13 cellular contexts compared by ENCODE assay signal in genomic region chr15:78302579-78302978, GRCh38. TPM values are rescaled to one million over a fixed set of nuclear protein-coding genes. Genes with fewer than 3 reads are reported as not detected.
A peak's percentile ranks its signal among the peaks of the same experiment; 100 is the strongest.
DNase-seq lines count a peak whose midpoint lies in the region; ATAC-seq lines count a peak whose summit lies in the region.
"Had no signal": no experiment of that assay in that cellular context is flagged by ENCODE, and none has a peak within 500 bp of the region (broad histone marks: within the 10 kb centered on the region; RNA-seq: fewer than 3 reads in every experiment).

No MANE protein-coding gene starts in this region.

- peaks cover 36% of the 10 kb centered on the region for H3K4me1 ChIP-seq in mesenchymal stem cell (ENCODE audit: control insufficient read depth, insufficient read depth, low read depth, low read length)

- no peak overlapping the region for H4K8ac ChIP-seq in mesenchymal stem cell (ENCODE audit: low read length)

- H3K14ac ChIP-seq in mesenchymal stem cell (ENCODE audit: low read length in 2 of 2): no peak overlapping the region

- H2BK120ac ChIP-seq in mesenchymal stem cell (ENCODE audit: low read depth, low read length): no peak overlapping the region

- peak overlapping the region; percentile 62 for H3K27ac ChIP-seq in mesenchymal stem cell (ENCODE audit: low read length, poor library complexity, severe bottlenecking)
- H3K27ac ChIP-seq: stomach had no signal

- H2BK12ac ChIP-seq in mesenchymal stem cell (ENCODE audit: low read length in 2 of 2): no peak overlapping the region

- H3K23ac ChIP-seq in mesenchymal stem cell (ENCODE audit: low read length in 2 of 2): no peak overlapping the region

- DNase-seq in CD1c-positive myeloid dendritic cell (ENCODE audit: extremely low spot score) (peak; percentile 28), HS-27A (ENCODE audit: low read depth) (peak; percentile 91), mesenchymal stem cell (peak; percentile 43), amygdala (lab: John Stamatoyannopoulos, UW) (no peak), AG08396 (ENCODE audit: low spot score) (no peak)
- no peak for DNase-seq in stimulated activated CD4-positive, alpha-beta T cell treated with anti-CD3 and anti-CD28 coated beads, Interleukin-2, amount 100 ng/mL, for 24 hours
- DNase-seq: activated B cell treated with CpG ODN at 0.5 μM for 24 hours, glutamatergic neuron, NCI-H774, stomach had no signal

- no peak overlapping the region for H3K4ac ChIP-seq in mesenchymal stem cell (ENCODE audit: low read depth in 1 of 2, low read length in 2 of 2)

- H3K9me3 ChIP-seq in mesenchymal stem cell (ENCODE audit: control insufficient read depth, low read length): no peaks in the 10 kb centered on the region
- H3K9me3 ChIP-seq: stomach had no signal

- peak overlapping the region; percentile 52 for H3K9ac ChIP-seq in mesenchymal stem cell (ENCODE audit: low read length)

- no peaks in the 10 kb centered on the region for H3K79me1 ChIP-seq in mesenchymal stem cell (replicated peaks; ENCODE audit: low read length, poor library complexity, severe bottlenecking)

- H3K4me3 ChIP-seq in mesenchymal stem cell (ENCODE audit: insufficient read depth in 1 of 2, low read depth in 1 of 2, low read length in 2 of 2): no peak overlapping the region
- H3K4me3 ChIP-seq: stomach had no signal

- H3K36me3 Mint-ChIP-seq in activated T-helper 17 cell treated with anti-CD3 and anti-CD28 coated beads, Interleukin-2, amount 50 U/mL, for 72 hours (ENCODE audit: low read depth): peaks cover 5% of the 10 kb centered on the region
- H3K36me3 Mint-ChIP-seq: mesothelial cell of epicardium had no signal

- H3K4me2 ChIP-seq in mesenchymal stem cell (ENCODE audit: low read length, poor library complexity, severe bottlenecking): no peak overlapping the region

- H2AFZ ChIP-seq in mesenchymal stem cell (ENCODE audit: low read depth, low read length): no peak overlapping the region

- peaks cover 4% of the 10 kb centered on the region for H3K4me1 Mint-ChIP-seq in activated T-helper 17 cell treated with anti-CD3 and anti-CD28 coated beads, Interleukin-2, amount 50 U/mL, for 72 hours

- H2AK5ac ChIP-seq in mesenchymal stem cell (ENCODE audit: low read length, severe bottlenecking): no peak overlapping the region

- no peak overlapping the region for H3K4me3 Mint-ChIP-seq in activated T-helper 17 cell treated with anti-CD3 and anti-CD28 coated beads, Interleukin-2, amount 50 U/mL, for 72 hours
- H3K4me3 Mint-ChIP-seq: activated B cell treated with CpG ODN at 0.5 μM for 24 hours, mesothelial cell of epicardium had no signal

- H3K27me3 ChIP-seq in mesenchymal stem cell (ENCODE audit: control insufficient read depth in 1 of 2, insufficient read depth in 1 of 2, low read length in 2 of 2): no peaks in the 10 kb centered on the region

- H3K18ac ChIP-seq in mesenchymal stem cell (ENCODE audit: low read depth in 1 of 2, low read length in 2 of 2): no peak overlapping the region

- peak overlapping the region; percentile 32 for H3K27ac Mint-ChIP-seq in activated T-helper 17 cell treated with anti-CD3 and anti-CD28 coated beads, Interleukin-2, amount 50 U/mL, for 72 hours
- H3K27ac Mint-ChIP-seq: activated B cell treated with CpG ODN at 0.5 μM for 24 hours, mesothelial cell of epicardium had no signal

- no peak overlapping the region for H2BK15ac ChIP-seq in mesenchymal stem cell (ENCODE audit: low read depth, poor library complexity, severe bottlenecking)

- peak; percentile 20 for ATAC-seq in activated T-helper 17 cell treated with anti-CD3 and anti-CD28 coated beads, Interleukin-2, amount 50 U/mL, for 72 hours (replicated peaks)
- ATAC-seq in HG02981 (IDR thresholded peaks at IDR 0.05; ENCODE audit: unreplicated experiment): no peak

- H4K91ac ChIP-seq in mesenchymal stem cell (ENCODE audit: low read length): no peak overlapping the region

- H3K9me3 Mint-ChIP-seq in activated T-helper 17 cell treated with anti-CD3 and anti-CD28 coated beads, Interleukin-2, amount 50 U/mL, for 72 hours: no peaks in the 10 kb centered on the region
- H3K9me3 Mint-ChIP-seq: activated B cell treated with CpG ODN at 0.5 μM for 24 hours, mesothelial cell of epicardium had no signal

- no peak overlapping the region for H2BK5ac ChIP-seq in mesenchymal stem cell (ENCODE audit: low read depth, low read length, poor library complexity, severe bottlenecking)

- no peaks in the 10 kb centered on the region for H3K27me3 Mint-ChIP-seq in activated T-helper 17 cell treated with anti-CD3 and anti-CD28 coated beads, Interleukin-2, amount 50 U/mL, for 72 hours

- H3K36me3 ChIP-seq in mesenchymal stem cell (ENCODE audit: control insufficient read depth in 1 of 2, insufficient read depth in 2 of 2, low read depth in 1 of 2, low read length in 2 of 2): no peaks in the 10 kb centered on the region
- H3K36me3 ChIP-seq: stomach had no signal

- whole genome bisulfite sequencing in mesenchymal stem cell: 68% methylated on average over 2 of the region's 2 CpGs

RNA-seq across cellular contexts. Expression of gene SKIC8, which starts 3.2 kb away (rescaled TPM):
- 10 to 100 TPM; 33.7 to 54.7 TPM for total RNA-seq in activated T-helper 17 cell treated with anti-CD3 and anti-CD28 coated beads, Interleukin-2, amount 50 U/mL, for 72 hours
- polyA plus RNA-seq in mesenchymal stem cell (2013, experiment 1 of 2): 29.0 TPM
- polyA plus RNA-seq in mesenchymal stem cell (2013, experiment 2 of 2): 29.2 TPM

RNA-seq across cellular contexts. Expression of gene CRABP1, which starts 37.6 kb away (rescaled TPM):
- total RNA-seq in activated T-helper 17 cell treated with anti-CD3 and anti-CD28 coated beads, Interleukin-2, amount 50 U/mL, for 72 hours: not detected
- not detected for polyA plus RNA-seq in mesenchymal stem cell (2013, experiment 1 of 2)
- not detected for polyA plus RNA-seq in mesenchymal stem cell (2013, experiment 2 of 2)
- total RNA-seq: activated B cell treated with CpG ODN at 0.5 μM for 24 hours had no signal

RNA-seq across cellular contexts. Expression of gene DNAJA4, which starts 38.2 kb away (rescaled TPM):
- 10 to 100 TPM; 30.2 to 49.9 TPM for total RNA-seq in activated T-helper 17 cell treated with anti-CD3 and anti-CD28 coated beads, Interleukin-2, amount 50 U/mL, for 72 hours
- polyA plus RNA-seq in mesenchymal stem cell (2013, experiment 1 of 2): 0.12 TPM
- polyA plus RNA-seq in mesenchymal stem cell (2013, experiment 2 of 2): 0.05 TPM

Comparison
In these comparisons a context has a peak if more than half of its experiments do, and no peak if none do; other contexts are left out.
1. DNase-seq: peak in CD1c-positive myeloid dendritic cell (single experiment), HS-27A (single experiment) and mesenchymal stem cell (single experiment); none in amygdala (0 of 56), stimulated activated CD4-positive, alpha-beta T cell treated with anti-CD3 and anti-CD28 coated beads, Interleukin-2, amount 100 ng/mL, for 24 hours (0 of 2) and AG08396 (single experiment).